In the genomic region with DNA sequence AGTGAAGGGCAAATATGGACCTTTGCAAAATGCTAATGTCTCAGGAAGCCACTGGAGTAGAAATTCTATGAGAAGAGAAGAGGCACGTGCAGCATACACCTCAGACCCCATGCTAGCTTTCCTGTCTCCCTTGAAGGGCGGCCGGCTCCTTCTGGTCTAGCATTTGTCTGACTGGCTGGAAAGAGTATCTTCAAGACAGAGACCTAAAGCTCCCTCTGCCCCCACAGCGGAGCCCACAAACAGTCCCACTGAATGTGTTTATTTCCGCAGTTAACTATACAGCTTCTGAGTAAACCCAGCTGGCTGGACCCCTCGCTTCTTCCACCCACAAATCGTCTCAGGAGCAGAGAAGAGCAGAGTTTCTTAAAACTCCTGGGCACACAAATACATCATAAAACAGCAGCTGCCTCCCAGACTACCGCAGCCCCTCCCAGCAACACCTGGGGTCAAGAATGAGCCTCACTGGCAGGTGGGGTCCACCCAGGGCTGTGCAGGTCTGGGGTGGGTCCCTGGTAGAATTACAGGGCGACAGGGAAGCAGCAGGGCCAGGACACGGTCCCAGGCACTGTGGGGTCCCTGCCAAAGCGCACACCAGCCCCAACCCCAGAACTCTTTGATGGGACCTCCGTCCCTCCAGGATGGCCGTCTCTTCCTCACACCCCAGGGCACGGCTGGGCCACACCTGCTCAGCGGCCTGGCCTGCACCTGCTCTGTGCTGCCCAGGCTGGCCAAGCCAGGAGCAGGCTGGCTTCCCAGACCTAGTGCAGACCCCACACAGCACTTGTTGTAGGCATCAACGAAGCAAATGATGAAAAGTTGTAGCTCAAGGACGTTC, we compare ENCODE assay signal across 1 cellular context.
TF ChIP-seq lines count a peak whose summit lies in the region.

No MANE protein-coding gene starts in this region.

TF ChIP-seq in H1, 55 proteins besides CTCF, POLR2A, EP300 and RAD21 (continued from another document):
- TF ChIP-seq CEBPB (IDR thresholded peaks at IDR 0.05; ENCODE audit: low read depth, low read length) (no peak), NANOG (IDR thresholded peaks at IDR 0.05; ENCODE audit: insufficient read depth, low read depth, low read length, poor library complexity, severe bottlenecking) (no peak), SP4 (IDR thresholded peaks at IDR 0.05; ENCODE audit: low read length) (no peak)
